Comparison of ENCODE assay signal across 17 cellular contexts in genomic region chr3:15632212-15632580, GRCh38. TPM values are rescaled to one million over a fixed set of nuclear protein-coding genes. Genes with fewer than 3 reads are reported as not detected.
DNase-seq lines count a peak whose midpoint lies in the region; ATAC-seq, FAIRE-seq and TF ChIP-seq lines count a peak whose summit lies in the region.
"Had no signal": no experiment of that assay in that cellular context is flagged by ENCODE, and none has a peak within 500 bp of the region (broad histone marks: within the 10 kb centered on the region; RNA-seq: fewer than 3 reads in every experiment).

No MANE protein-coding gene starts in this region.

- CTCF ChIA-PET in RWPE1 (lab: Yijun Ruan, JAX) (no interaction called here), H1 (lab: Charles Lee; ENCODE audit: partially characterized antibody) (interaction anchor here (1.4 to 1.5 kb wide), 3 partner anchors 11 to 74 kb away, joined by 4 to 5 read pairs (median 4); no protein-coding TSS in a partner anchor)

- no peak for DNase-seq in RWPE1 (ENCODE audit: low spot score)
- no peak for DNase-seq in H1 (ENCODE audit: low read depth in 1 of 2, low spot score in 2 of 2)
- no peak for DNase-seq in SHP77 treated with DMSO at 0.1 percent for 48 hours (lab: John Stamatoyannopoulos, UW)
- DNase-seq in stimulated activated CD8-positive, alpha-beta memory T cell treated with anti-CD3 and anti-CD28 coated beads, Interleukin-4, amount 100 ng/mL, for 48 hours = no peak
- DNase-seq: activated CD4-positive, alpha-beta T cell treated with anti-CD3 and anti-CD28 coated beads for 48 hours; activated naive CD4-positive, alpha-beta T cell treated with anti-CD3 and anti-CD28 coated beads, Interleukin-2, amount 50 U/mL, for 16 hours; CD8-positive, alpha-beta T cell; naive thymus-derived CD4-positive, alpha-beta T cell; NCI-H526; stimulated activated naive CD4-positive, alpha-beta T cell treated with Interleukin-2 at 50 U/mL for 16 hours; T1000; uterus had no signal

- no peak for TF ChIP-seq RAD21 in H1 (IDR thresholded peaks at IDR 0.05 in 1 of 2, conservative IDR thresholded peaks at IDR 0.05 in 1 of 2; ENCODE audit: low read depth in 2 of 2, low read length in 2 of 2)

- ATAC-seq in GM21526 (IDR thresholded peaks at IDR 0.05; ENCODE audit: low FRiP score, unreplicated experiment) = no peak
- ATAC-seq in HG03175 (IDR thresholded peaks at IDR 0.05; ENCODE audit: unreplicated experiment) = no peak
- ATAC-seq: CD8-positive, alpha-beta T cell; esophagus mucosa; naive thymus-derived CD4-positive, alpha-beta T cell had no signal

- H3K18ac ChIP-seq in H1 (ENCODE audit: extremely low read depth, low read length) = peak overlapping the region; percentile 97

- no peak for TF ChIP-seq POLR2A in H1 (IDR thresholded peaks at IDR 0.05; ENCODE audit: control extremely low read depth in 1 of 2, low read depth in 2 of 2, low read length in 2 of 2)

- no peaks in the 10 kb centered on the region for H3K23me2 ChIP-seq in H1 (ENCODE audit: low read depth, low read length)

- peak overlapping the region; percentile 99 for H2BK20ac ChIP-seq in H1 (ENCODE audit: low read length)

- H4K8ac ChIP-seq in H1 (ENCODE audit: extremely low read depth, insufficient read depth, low read length) = peak overlapping the region; percentile 53; the same call in 1 of the 2 replicates

- H3K23ac ChIP-seq in H1 (ENCODE audit: insufficient read length) = no peak overlapping the region

- H3K4me1 ChIP-seq in ACC112 (ENCODE audit: control insufficient read depth, insufficient read depth, low read length, unreplicated experiment) (peaks cover 65% of the 10 kb centered on the region), H1 (replicated peaks in 1 of 4; ENCODE audit: control insufficient read depth in 3 of 4, insufficient read depth in 4 of 4, low read length in 3 of 4) (peaks cover 15 to 47% (median 28%) of the 10 kb centered on the region in 4 experiments), parathyroid adenoma (peaks cover 42% of the 10 kb centered on the region)

- H3K36me3 ChIP-seq in ACC112 (ENCODE audit: insufficient read depth, low read length) = no peaks in the 10 kb centered on the region
- H3K36me3 ChIP-seq in H1 (ENCODE audit: control insufficient read depth in 2 of 4, insufficient read depth in 4 of 4, low read length in 3 of 4) = no peaks in the 10 kb centered on the region
- no peaks in the 10 kb centered on the region for H3K36me3 ChIP-seq in parathyroid adenoma (ENCODE audit: control insufficient read depth, insufficient read depth, low read length)
- H3K36me3 ChIP-seq: uterus had no signal

- H4K91ac ChIP-seq in H1 (replicated peaks; ENCODE audit: insufficient read length, low read length) = peak overlapping the region; percentile 94

- FAIRE-seq in H1 (lab: Jason Lieb, UNC) = no peak

- TF ChIP-seq CTCF in RWPE1 (conservative IDR thresholded peaks at IDR 0.05; ENCODE audit: low read depth) (no peak), H1 (IDR thresholded peaks at IDR 0.05; ENCODE audit: control extremely low read depth in 1 of 3, insufficient read depth in 1 of 3, low read depth in 1 of 3, low read length in 3 of 3) (no peak), parathyroid adenoma (IDR thresholded peaks at IDR 0.05) (no peak)

- peak overlapping the region; percentile 78 for H4K5ac ChIP-seq in H1 (ENCODE audit: insufficient read length, low read depth, low read length)

- no peak overlapping the region for H3K56ac ChIP-seq in H1 (replicated peaks; ENCODE audit: insufficient read length, low read depth, low read length)

- 68% methylated on average over 4 of the region's 4 CpGs; no CpG with 5 or more reads in 1 of the 2 experiments for WGBS in H1 (ENCODE audit: extremely low coverage in 1 of 2, insufficient coverage in 1 of 2, insufficient read length in 1 of 2, insufficient replicate concordance in 2 of 2, low coverage in 1 of 2, low lambda C conversion rate in 2 of 2, missing lambda C conversion rate in 1 of 2), 2 experiments

- H3K4me3 ChIP-seq in ACC112 (ENCODE audit: low read depth, low read length) (no peak overlapping the region), H1 (ENCODE audit: extremely low read depth in 1 of 4, insufficient read depth in 2 of 4, low read depth in 3 of 4, low read length in 4 of 4) (peak overlapping the region in 1 of 4 experiments; percentile 25; a peak in 1 of 8 replicates), parathyroid adenoma (ENCODE audit: low read depth, low read length) (no peak overlapping the region)
- H3K4me3 ChIP-seq: uterus had no signal

- peak overlapping the region; percentile 96; the same call in 1 of the 2 replicates for H2BK5ac ChIP-seq in H1 (ENCODE audit: low read depth, low read length)

- H2BK120ac ChIP-seq in H1 (replicated peaks; ENCODE audit: low read depth, low read length) = peak overlapping the region; percentile 55

- H3K4me2 ChIP-seq in H1 (ENCODE audit: insufficient read depth in 1 of 2, low read depth in 2 of 2, low read length in 2 of 2) = peak overlapping the region; percentile 39 to 59; a peak in 2 of 4 replicates
- H3K4me2 ChIP-seq in parathyroid adenoma (ENCODE audit: low read length) = no peak overlapping the region

- H2AFZ ChIP-seq in ACC112 (ENCODE audit: low read length, unreplicated experiment) (no peak overlapping the region), H1 (ENCODE audit: low read length) (no peak overlapping the region), parathyroid adenoma (peak overlapping the region; percentile 5)

- POLR2A ChIA-PET in RWPE1 (lab: Yijun Ruan, JAX; ENCODE audit: low non-redundant PET) (no interaction called here), H1 (lab: Charles Lee; ENCODE audit: partially characterized antibody) (interaction anchor here (2.2 to 3.2 kb wide), 2 partner anchors 18 to 31 kb away, joined by 7 to 12 read pairs; partner anchors contain the start of genes BTD and HACL1)

- H3K9ac ChIP-seq in H1 (replicated peaks in 1 of 4; ENCODE audit: extremely low read depth in 1 of 4, low read depth in 3 of 4, low read length in 3 of 4) = no peak overlapping the region; a peak in 1 of 7 replicates
- no peak overlapping the region for H3K9ac ChIP-seq in parathyroid adenoma

- H3K27ac ChIP-seq in ACC112 (ENCODE audit: low read depth, low read length) (peak overlapping the region; percentile 98), RWPE1 (peak overlapping the region; percentile 75), H1 (ENCODE audit: low read depth, low read length) (peak overlapping the region; percentile 54; the same call in 1 of the 2 replicates), parathyroid adenoma (peak overlapping the region; percentile 72)

- no peaks in the 10 kb centered on the region for H4K20me1 ChIP-seq in H1 (replicated peaks in 1 of 2; ENCODE audit: control insufficient read depth in 1 of 2, insufficient read depth in 2 of 2, low read length in 2 of 2)

- H2AK5ac ChIP-seq in H1 (ENCODE audit: low read depth, low read length) = peak overlapping the region; percentile 96

- H3K14ac ChIP-seq in H1 (ENCODE audit: insufficient read length) = no peak overlapping the region

- no peaks in the 10 kb centered on the region for H3K79me1 ChIP-seq in H1 (ENCODE audit: low read depth, low read length)

- peak overlapping the region; percentile 94 for H3K4ac ChIP-seq in H1 (replicated peaks; ENCODE audit: insufficient read length, low read depth, low read length)

- H3K9me3 ChIP-seq in H1 (ENCODE audit: insufficient read depth in 2 of 2, low read depth in 1 of 2, low read length in 1 of 2) (no peaks in the 10 kb centered on the region), parathyroid adenoma (ENCODE audit: control insufficient read depth, low read length) (no peaks in the 10 kb centered on the region)
- H3K9me3 ChIP-seq: uterus had no signal

- no peak for TF ChIP-seq EP300 in H1 (IDR thresholded peaks at IDR 0.05; ENCODE audit: borderline replicate concordance in 1 of 2, low read depth in 2 of 2, low read length in 2 of 2)

- peak overlapping the region; percentile 98 for H2BK12ac ChIP-seq in H1 (ENCODE audit: low read depth, low read length)

- H3K27me3 ChIP-seq in ACC112 (ENCODE audit: insufficient read depth, low read length) = no peaks in the 10 kb centered on the region
- no peaks in the 10 kb centered on the region for H3K27me3 ChIP-seq in H1 (replicated peaks in 1 of 4; ENCODE audit: control insufficient read depth in 3 of 4, extremely low read depth in 1 of 4, insufficient read depth in 3 of 4, low read length in 3 of 4)
- H3K27me3 ChIP-seq in parathyroid adenoma (ENCODE audit: control insufficient read depth, insufficient read depth, low read length) = no peaks in the 10 kb centered on the region
- H3K27me3 ChIP-seq: uterus had no signal

- no peaks in the 10 kb centered on the region for H3K79me2 ChIP-seq in ACC112 (ENCODE audit: control insufficient read depth, insufficient read depth, low read length, unreplicated experiment)
- no peaks in the 10 kb centered on the region for H3K79me2 ChIP-seq in H1 (ENCODE audit: control insufficient read depth in 1 of 2, insufficient read depth in 2 of 2, low read length in 2 of 2)
- peaks cover 2% of the 10 kb centered on the region for H3K79me2 ChIP-seq in parathyroid adenoma

- 0 out of 2 replicates have a peak overlapping the region, but pooled peaks have one; percentile 19 for H2BK15ac ChIP-seq in H1 (ENCODE audit: low read length)

TF ChIP-seq in H1, 55 proteins besides CTCF, POLR2A, EP300 and RAD21 (continues in another document):
- TF ChIP-seq SP4 (IDR thresholded peaks at IDR 0.05; ENCODE audit: low read length) (no peak), SP1 (IDR thresholded peaks at IDR 0.05; ENCODE audit: low read depth, low read length) (no peak), CTBP2 (IDR thresholded peaks at IDR 0.05; ENCODE audit: borderline replicate concordance, insufficient read depth, insufficient read length, low read length) (no peak)

RNA-seq across cellular contexts. Expression of gene BTD, which starts 30.7 kb away (rescaled TPM):
- 21.8 and 22.0 TPM in 2 replicates for total RNA-seq in H1 (2021; fragmentation: NEBNext Ultra II Directional; extraction: Animal tissue kit (Norgen Biotek cat#: 25700))
- polyA plus RNA-seq in H1 (2011; rRNA removed) = 30.1 and 36.7 TPM in 2 replicates
- 32.2 TPM for polyA plus RNA-seq in H1 (2011; cell fraction: cytosol; rRNA removed)
- polyA plus RNA-seq in H1 (2011; cell fraction: nucleus; rRNA removed) = 35.5 TPM
- 24.2 to 27.6 TPM (median 26.3 TPM) in 4 replicates for polyA plus RNA-seq in H1 (2012, experiment 1 of 2)
- 14.0 TPM for polyA plus RNA-seq in H1 (2012, experiment 2 of 2)
- 30.7 TPM for polyA plus RNA-seq in H1 (2013, experiment 1 of 2)
- 31.0 TPM for polyA plus RNA-seq in H1 (2013, experiment 2 of 2)
- polyA minus RNA-seq in H1 (2011; rRNA and poly(A)+ RNA removed) = 49.2 and 64.0 TPM in 2 replicates
- 13.9 TPM for polyA minus RNA-seq in H1 (2011; cell fraction: cytosol; rRNA and poly(A)+ RNA removed)
- polyA minus RNA-seq in H1 (2011; cell fraction: nucleus; rRNA and poly(A)+ RNA removed) = 45.7 TPM

RNA-seq across cellular contexts. Expression of gene HACL1, which starts 30.8 kb away (rescaled TPM):
- total RNA-seq in H1 (2021; fragmentation: NEBNext Ultra II Directional; extraction: Animal tissue kit (Norgen Biotek cat#: 25700)) = 45.7 and 46.0 TPM in 2 replicates
- polyA plus RNA-seq in H1 (2011; rRNA removed) = 24.2 and 38.2 TPM in 2 replicates
- 46.0 TPM for polyA plus RNA-seq in H1 (2011; cell fraction: cytosol; rRNA removed)
- 43.4 TPM for polyA plus RNA-seq in H1 (2011; cell fraction: nucleus; rRNA removed)
- polyA plus RNA-seq in H1 (2012, experiment 1 of 2) = 44.7 to 54.3 TPM (median 49.9 TPM) in 4 replicates
- 4.8 TPM for polyA plus RNA-seq in H1 (2012, experiment 2 of 2)
- 27.5 TPM for polyA plus RNA-seq in H1 (2013, experiment 1 of 2)
- 27.2 TPM for polyA plus RNA-seq in H1 (2013, experiment 2 of 2)
- polyA minus RNA-seq in H1 (2011; rRNA and poly(A)+ RNA removed) = 90.6 and 99.2 TPM in 2 replicates
- polyA minus RNA-seq in H1 (2011; cell fraction: cytosol; rRNA and poly(A)+ RNA removed) = 40.8 TPM
- 83.5 TPM for polyA minus RNA-seq in H1 (2011; cell fraction: nucleus; rRNA and poly(A)+ RNA removed)
